ENCODE assay signal across 11 cellular contexts in the genomic region with DNA sequence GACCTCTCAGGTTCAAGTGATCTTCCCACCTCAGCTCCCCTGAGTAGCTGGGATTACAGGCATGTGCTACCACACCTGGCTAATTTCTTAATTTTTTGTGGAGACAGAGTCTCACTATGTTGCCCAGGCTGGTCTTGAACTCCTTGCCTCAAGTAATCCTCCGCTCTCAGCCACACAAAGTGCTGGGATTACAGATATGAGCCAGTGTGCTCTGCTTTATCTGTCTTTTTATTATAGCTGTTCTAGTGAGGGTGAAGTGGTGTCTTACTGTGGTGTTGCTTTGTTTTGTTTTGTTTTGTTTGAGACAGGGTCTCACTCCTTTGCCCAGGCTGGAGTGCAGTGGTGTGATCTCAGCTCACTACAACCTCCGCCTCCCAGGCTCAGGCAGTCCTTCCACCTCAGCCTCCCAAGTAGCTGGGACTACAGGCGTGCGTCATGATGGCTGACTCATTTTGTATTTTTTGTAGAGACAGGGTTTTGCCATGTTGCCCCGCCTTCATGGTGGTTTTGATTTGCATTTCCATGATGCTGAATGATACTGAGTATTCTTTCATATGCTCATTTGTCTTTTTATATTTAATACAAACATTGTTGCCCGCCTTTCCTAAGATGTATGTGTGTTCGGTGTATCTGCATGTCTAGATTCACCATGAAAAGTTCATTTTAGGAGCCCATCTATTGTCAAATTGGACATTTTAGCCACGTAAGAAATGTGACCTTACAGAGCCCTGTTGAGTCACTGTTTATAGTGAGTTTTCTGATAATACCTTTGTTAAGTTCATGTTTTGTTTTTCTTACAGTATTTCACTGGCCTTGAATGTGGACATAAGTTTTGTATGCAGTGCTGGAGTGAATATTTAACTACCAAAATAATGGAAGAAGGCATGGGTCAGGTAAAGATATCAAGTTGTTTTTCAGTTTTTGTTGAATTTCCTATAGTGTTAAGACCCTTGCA.
DNase-seq lines count a peak whose midpoint lies in the region; ATAC-seq, FAIRE-seq and TF ChIP-seq lines count a peak whose summit lies in the region.
"Had no signal": no experiment of that assay in that cellular context is flagged by ENCODE, and none has a peak within 500 bp of the region (broad histone marks: within the 10 kb centered on the region; RNA-seq: fewer than 3 reads in every experiment).

No MANE protein-coding gene starts in this region.

- CTCF ChIA-PET in activated CD4-positive, alpha-beta memory T cell treated with anti-CD3 and anti-CD28 coated beads for 36 hours (lab: Charles Lee): interaction anchor here (0.6 to 2.9 kb wide), 4 partner anchors 21 to 242 kb away, joined by 3 to 10 read pairs (median 4); no protein-coding TSS in a partner anchor
- CTCF ChIA-PET in endothelial cell of umbilical vein (lab: Charles Lee): interaction anchor here (1.0 kb wide), 1 partner anchor 27 kb away, joined by 3 read pairs; no protein-coding TSS in a partner anchor

- POLR2A ChIA-PET in activated CD4-positive, alpha-beta memory T cell treated with anti-CD3 and anti-CD28 coated beads for 36 hours (lab: Charles Lee): interaction anchor here (0.9 kb wide), 1 partner anchor 327 kb away, joined by 4 read pairs; no protein-coding TSS in a partner anchor
- POLR2A ChIA-PET in endothelial cell of umbilical vein (lab: Charles Lee): no interaction called here

- peaks cover 4% of the 10 kb centered on the region for H4K20me1 ChIP-seq in endothelial cell of umbilical vein (replicated peaks; ENCODE audit: control insufficient read depth, extremely low read depth, insufficient read depth, low read length)

- H3K36me3 ChIP-seq in endothelial cell of umbilical vein (ENCODE audit: control insufficient read depth in 2 of 2, extremely low read depth in 1 of 2, insufficient read depth in 2 of 2, low read length in 2 of 2) (peaks cover 2% of the 10 kb centered on the region in 2 experiments), heart left ventricle (peaks cover 0 to 52% (median 34%) of the 10 kb centered on the region in 9 donors), ovary (no peaks in the 10 kb centered on the region)

- dilution Hi-C loops in endothelial cell of umbilical vein (cut with MboI; ENCODE audit: extremely low pct_ligation_motif_present, low sequenced_read_pairs): no loop called here

- peaks cover 28% of the 10 kb centered on the region for H3K4me1 Mint-ChIP-seq in activated CD4-positive, alpha-beta memory T cell treated with anti-CD3 and anti-CD28 coated beads for 36 hours (ENCODE audit: low read depth)

- H3K9ac ChIP-seq in endothelial cell of umbilical vein (replicated peaks; ENCODE audit: extremely low read depth, insufficient read depth, low read length): no peak overlapping the region

- no peak overlapping the region for H2AFZ ChIP-seq in endothelial cell of umbilical vein (ENCODE audit: low read depth, low read length)

- intact Hi-C loops in activated CD4-positive, alpha-beta memory T cell treated with anti-CD3 and anti-CD28 coated beads for 36 hours (cut with micrococcal nuclease): no loop called here
- intact Hi-C loops in endothelial cell of umbilical vein (cut with micrococcal nuclease) (loop anchor here (2.0 kb wide), 1 partner anchor 80 kb away; a partner anchor contains a TSS), heart left ventricle (cut with DNase I) (no loop called here), ovary (cut with DNase I) (no loop called here)

- peaks cover 18% of the 10 kb centered on the region for H3K36me3 Mint-ChIP-seq in activated CD4-positive, alpha-beta memory T cell treated with anti-CD3 and anti-CD28 coated beads for 36 hours

- H3K9me1 ChIP-seq in endothelial cell of umbilical vein (replicated peaks; ENCODE audit: control insufficient read depth, extremely low read depth, insufficient read depth, low read length): no peaks in the 10 kb centered on the region

- H3K9me3 ChIP-seq in endothelial cell of umbilical vein (replicated peaks; ENCODE audit: control insufficient read depth, insufficient read depth, low read length) (no peaks in the 10 kb centered on the region), heart left ventricle (no peaks in the 10 kb centered on the region), ovary (no peaks in the 10 kb centered on the region)
- H3K9me3 ChIP-seq: mucosa of descending colon had no signal

- WGBS in heart left ventricle, 4 donors: 93 to 97% (median 95%) methylated on average over 8 of the region's 8 CpGs
- WGBS in ovary, 3 donors: 78 to 86% (median 81%) methylated on average over 8 of the region's 8 CpGs

- no peaks in the 10 kb centered on the region for H3K27me3 Mint-ChIP-seq in activated CD4-positive, alpha-beta memory T cell treated with anti-CD3 and anti-CD28 coated beads for 36 hours

- H3K4me3 ChIP-seq in endothelial cell of umbilical vein (replicated peaks in 1 of 3; ENCODE audit: insufficient read depth in 1 of 3, low read depth in 1 of 3, low read length in 3 of 3) (no peak overlapping the region), heart left ventricle (no peak overlapping the region), ovary (no peak overlapping the region)
- H3K4me3 ChIP-seq: mucosa of descending colon had no signal

- BruUV-seq in endothelial cell of umbilical vein (replicated peaks; lab: Mats Ljungman, UMichigan): no TSS peak

- DNase-seq in HPDE6-E6E7 (ENCODE audit: extremely low spot score) (peak; percentile 3), endothelial cell of umbilical vein (ENCODE audit: low read depth, low spot score) (peak; percentile 67), heart left ventricle (no peak), GM19238 (ENCODE audit: insufficient read length, low spot score) (no peak), ovary (no peak), DMS114 treated with DMSO at 0.1 percent for 48 hours (lab: John Stamatoyannopoulos, UW; ENCODE audit: unreplicated experiment) (no peak)
- DNase-seq in activated CD4-positive, alpha-beta memory T cell treated with anti-CD3 and anti-CD28 coated beads for 36 hours: peak; percentile 74
- DNase-seq in stimulated activated CD4-positive, alpha-beta T cell treated with anti-CD3 and anti-CD28 coated beads, Interleukin-2, amount 100 ng/mL, for 4 hours (ENCODE audit: low read depth): peak; percentile 25
- DNase-seq: mucosa of descending colon had no signal

- TF ChIP-seq CTCF in endothelial cell of umbilical vein (IDR thresholded peaks at IDR 0.05; ENCODE audit: extremely low read depth in 1 of 2, insufficient read depth in 1 of 2, low read depth in 1 of 2, low read length in 2 of 2): no peak
- no peak for TF ChIP-seq CTCF in heart left ventricle (IDR thresholded peaks at IDR 0.05)
- no peak for TF ChIP-seq CTCF in ovary (IDR thresholded peaks at IDR 0.05)

- H3K27me3 ChIP-seq in endothelial cell of umbilical vein (ENCODE audit: control insufficient read depth in 2 of 2, insufficient read depth in 2 of 2, low read length in 2 of 2) (no peaks in the 10 kb centered on the region), heart left ventricle (no peaks in the 10 kb centered on the region), ovary (no peaks in the 10 kb centered on the region)

- H3K4me1 ChIP-seq in endothelial cell of umbilical vein (ENCODE audit: control insufficient read depth, extremely low read depth, insufficient read depth, low read length) (peaks cover 14% of the 10 kb centered on the region), heart left ventricle (peaks cover 0 to 5% (median 0%) of the 10 kb centered on the region in 12 donors), ovary (ENCODE audit: insufficient read depth) (no peaks in the 10 kb centered on the region)

- no peak for ATAC-seq in heart left ventricle
- ATAC-seq: mucosa of descending colon, Right ventricle myocardium inferior had no signal

- peaks cover 61% of the 10 kb centered on the region for H3K79me2 ChIP-seq in endothelial cell of umbilical vein (ENCODE audit: control insufficient read depth, insufficient read depth, low read length)

- TF ChIP-seq EP300 in ovary (IDR thresholded peaks at IDR 0.05): no peak

- H3K27ac ChIP-seq in endothelial cell of umbilical vein (ENCODE audit: insufficient read depth, low read depth, low read length) (peak overlapping the region; percentile 22), heart left ventricle (no peak overlapping the region), ovary (no peak overlapping the region)

- H3K4me3 Mint-ChIP-seq in activated CD4-positive, alpha-beta memory T cell treated with anti-CD3 and anti-CD28 coated beads for 36 hours: no peak overlapping the region

- H3K4me2 ChIP-seq in endothelial cell of umbilical vein (ENCODE audit: insufficient read depth, low read length): no peak overlapping the region

- no peaks in the 10 kb centered on the region for H3K9me3 Mint-ChIP-seq in activated CD4-positive, alpha-beta memory T cell treated with anti-CD3 and anti-CD28 coated beads for 36 hours

- no peak for TF ChIP-seq POLR2A in endothelial cell of umbilical vein (IDR thresholded peaks at IDR 0.05; ENCODE audit: low read depth, low read length)
- TF ChIP-seq POLR2A in heart left ventricle (IDR thresholded peaks at IDR 0.05): no peak
- no peak for TF ChIP-seq POLR2A in ovary (IDR thresholded peaks at IDR 0.05)

- peak overlapping the region; percentile 76 for H3K27ac Mint-ChIP-seq in activated CD4-positive, alpha-beta memory T cell treated with anti-CD3 and anti-CD28 coated beads for 36 hours

- peak; percentile 71 for FAIRE-seq in endothelial cell of umbilical vein (lab: Jason Lieb, UNC)
- FAIRE-seq: H1 had no signal

TF ChIP-seq in endothelial cell of umbilical vein, 7 proteins besides CTCF, POLR2A, EP300 and RAD21:
- TF ChIP-seq FOS (IDR thresholded peaks at IDR 0.05; ENCODE audit: borderline replicate concordance, insufficient read depth, low read length) (no peak), JUN (IDR thresholded peaks at IDR 0.05; ENCODE audit: borderline replicate concordance, insufficient read depth, insufficient read length, low read depth) (peak; percentile 7)

Comparison
In these comparisons a context has a peak if more than half of its experiments do, and no peak if none do; other contexts are left out.
1. DNase-seq: peak in HPDE6-E6E7 (single experiment), activated CD4-positive, alpha-beta memory T cell treated with anti-CD3 and anti-CD28 coated beads for 36 hours (single experiment), endothelial cell of umbilical vein (single experiment) and stimulated activated CD4-positive, alpha-beta T cell treated with anti-CD3 and anti-CD28 coated beads, Interleukin-2, amount 100 ng/mL, for 4 hours (single experiment); none in heart left ventricle (0 of 5), GM19238 (single experiment), ovary (0 of 5) and DMS114 treated with DMSO at 0.1 percent for 48 hours (single experiment).